In the genomic region with DNA sequence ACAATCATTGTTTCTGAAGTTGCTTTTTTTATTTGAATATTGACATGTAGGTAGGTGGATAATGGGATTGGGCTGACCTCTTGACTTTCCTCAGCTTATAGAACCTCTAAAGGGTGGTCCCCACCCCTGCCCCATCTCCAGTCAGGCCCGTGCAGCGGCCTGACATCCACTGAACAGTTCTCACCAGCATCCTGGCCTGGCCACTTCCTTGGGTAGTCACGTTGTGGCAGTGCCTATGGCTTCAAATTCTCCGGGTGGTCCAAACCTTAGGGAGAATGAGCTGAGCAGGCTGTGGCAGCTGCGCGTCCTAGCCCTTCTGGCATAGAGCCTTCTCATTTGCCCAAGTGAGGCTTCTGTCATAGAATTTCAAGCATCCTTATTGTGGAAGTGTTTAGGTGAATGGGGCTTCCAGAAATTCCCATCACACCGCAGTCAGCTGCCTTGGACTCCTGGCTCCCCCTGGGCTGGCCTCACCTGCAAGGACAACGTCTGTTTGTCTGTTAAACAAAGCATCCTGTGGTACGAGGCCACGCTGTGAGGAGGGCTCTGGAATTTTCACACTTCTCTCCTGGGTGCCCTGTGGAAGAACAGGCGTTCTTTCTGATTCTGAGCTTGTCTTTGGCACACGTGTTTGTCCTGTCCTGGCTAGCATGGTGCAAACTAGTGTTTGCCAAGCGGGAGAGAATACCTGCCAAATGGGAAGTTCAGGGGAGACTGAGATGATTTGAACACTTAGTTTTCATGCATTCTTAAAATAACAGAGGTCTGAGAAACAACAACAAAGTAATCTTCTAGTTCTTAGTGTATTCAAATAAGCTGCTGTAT, we compare ENCODE assay signal across 15 cellular contexts. TPM values are rescaled to one million over a fixed set of nuclear protein-coding genes. Genes with fewer than 3 reads are reported as not detected.
DNase-seq lines count a peak whose midpoint lies in the region; ATAC-seq and TF ChIP-seq lines count a peak whose summit lies in the region.
"Had no signal": no experiment of that assay in that cellular context is flagged by ENCODE, and none has a peak within 500 bp of the region (broad histone marks: within the 10 kb centered on the region; RNA-seq: fewer than 3 reads in every experiment).

No MANE protein-coding gene starts in this region.

- ATAC-seq in HG03354 (IDR thresholded peaks at IDR 0.05; ENCODE audit: poor library complexity, severe bottlenecking, unreplicated experiment) = no peak
- ATAC-seq: GM12878, GM23338 had no signal

- H2BK120ac ChIP-seq in neuronal stem cell (ENCODE audit: low read depth, low read length) = no peak overlapping the region

- no peak overlapping the region for H3K27ac ChIP-seq in neuronal stem cell (replicated peaks; ENCODE audit: low read length)
- no peak overlapping the region for H3K27ac ChIP-seq in spleen
- H3K27ac ChIP-seq: BLaER1 treated with 17β-estradiol and CSF1 and Interleukin-3, amounts not matched to agents 10 nM and 100 nM had no signal

- no peak overlapping the region for H3K4me3 ChIP-seq in neuronal stem cell (ENCODE audit: low read length in 2 of 2)
- no peak overlapping the region for H3K4me3 ChIP-seq in spleen
- H3K4me3 ChIP-seq: BLaER1 treated with 17β-estradiol and CSF1 and Interleukin-3, amounts not matched to agents 10 nM and 100 nM; GM12878; GM23338 had no signal

- no CpG with 5 or more reads among the region's 13 CpGs for WGBS in neuronal stem cell (ENCODE audit: extremely low coverage in 2 of 2, insufficient read length in 2 of 2, insufficient replicate concordance in 1 of 2), 2 donors
- WGBS in spleen, 5 donors = 81 to 91% (median 84%) methylated on average over 11 to 13 of the region's 13 CpGs

- no peak overlapping the region for H3K4ac ChIP-seq in neuronal stem cell (ENCODE audit: low read length)

- H3K27me3 ChIP-seq in neuronal stem cell (ENCODE audit: control insufficient read depth in 3 of 3, insufficient read depth in 3 of 3, low read depth in 1 of 3, low read length in 3 of 3) = peaks cover 0 to 22% (median 0%) of the 10 kb centered on the region in 3 experiments
- H3K27me3 ChIP-seq in spleen (replicated peaks in 1 of 7) = peaks cover 0 to 29% (median 0%) of the 10 kb centered on the region in 7 donors
- H3K27me3 ChIP-seq: BLaER1 treated with 17β-estradiol and CSF1 and Interleukin-3, amounts not matched to agents 10 nM and 100 nM had no signal

- H2BK15ac ChIP-seq in neuronal stem cell (ENCODE audit: low read length) = no peak overlapping the region

- no peak for TF ChIP-seq POLR2A in spleen (IDR thresholded peaks at IDR 0.05)

- no peak overlapping the region for H4K8ac ChIP-seq in neuronal stem cell (ENCODE audit: low read depth, low read length)

- H2BK12ac ChIP-seq in neuronal stem cell (ENCODE audit: low read length) = no peak overlapping the region

- H3K9ac ChIP-seq in neuronal stem cell (ENCODE audit: low read depth, low read length, poor library complexity) = no peak overlapping the region
- H3K9ac ChIP-seq: BLaER1 treated with 17β-estradiol and CSF1 and Interleukin-3, amounts not matched to agents 10 nM and 100 nM had no signal

- H2AK5ac ChIP-seq in neuronal stem cell (ENCODE audit: low read depth, low read length) = no peak overlapping the region

- intact Hi-C loops in spleen (cut with DNase I; ENCODE audit: low total_unique reads) = no loop called here

- H2BK5ac ChIP-seq in neuronal stem cell (ENCODE audit: low read length) = no peak overlapping the region

- in situ Hi-C loops in G401 (cut with HindIII; ENCODE audit: low sequenced_read_pairs) = no loop called here

- H3K4me1 ChIP-seq in neuronal stem cell (ENCODE audit: control insufficient read depth in 2 of 2, insufficient read depth in 1 of 2, low read depth in 1 of 2, low read length in 2 of 2) = peaks cover 4 to 9% of the 10 kb centered on the region in 2 donors
- no peaks in the 10 kb centered on the region for H3K4me1 ChIP-seq in spleen
- H3K4me1 ChIP-seq: BLaER1 treated with 17β-estradiol and CSF1 and Interleukin-3, amounts not matched to agents 10 nM and 100 nM had no signal

- H3K36me3 ChIP-seq in neuronal stem cell (replicated peaks in 1 of 2; ENCODE audit: control insufficient read depth in 2 of 2, insufficient read depth in 2 of 2, low read length in 2 of 2) (no peaks in the 10 kb centered on the region), spleen (no peaks in the 10 kb centered on the region)
- H3K36me3 ChIP-seq: BLaER1 treated with 17β-estradiol and CSF1 and Interleukin-3, amounts not matched to agents 10 nM and 100 nM had no signal

- no peak overlapping the region for H2AFZ ChIP-seq in neuronal stem cell (ENCODE audit: low read length)
- H2AFZ ChIP-seq: GM23338 had no signal

- no peak overlapping the region for H3K4me2 ChIP-seq in neuronal stem cell (ENCODE audit: insufficient read depth, low read length, poor library complexity, severe bottlenecking)
- H3K4me2 ChIP-seq: BLaER1 treated with 17β-estradiol and CSF1 and Interleukin-3, amounts not matched to agents 10 nM and 100 nM; GM23338 had no signal

- H3K9me3 ChIP-seq in neuronal stem cell (replicated peaks in 1 of 2; ENCODE audit: control insufficient read depth in 2 of 2, insufficient read depth in 1 of 2, low read depth in 1 of 2, low read length in 2 of 2) = peaks cover 0 to 5% of the 10 kb centered on the region in 2 donors
- no peaks in the 10 kb centered on the region for H3K9me3 ChIP-seq in spleen

- no peaks in the 10 kb centered on the region for H3K79me1 ChIP-seq in neuronal stem cell (ENCODE audit: low read depth, low read length)

- H3K23ac ChIP-seq in neuronal stem cell (ENCODE audit: low read depth, low read length, poor library complexity) = no peak overlapping the region

- DNase-seq in G401 (ENCODE audit: low spot score) = peak; percentile 59
- peak; percentile 53 for DNase-seq in cerebellum (ENCODE audit: low spot score)
- no peak for DNase-seq in neuronal stem cell (ENCODE audit: low spot score)
- DNase-seq in spleen = peak; percentile 46
- no peak for DNase-seq in NK-92 (lab: John Stamatoyannopoulos, UW; ENCODE audit: unreplicated experiment)
- DNase-seq in NCI-H1105 treated with DMSO at 0.1 percent for 48 hours (lab: John Stamatoyannopoulos, UW) = no peak
- DNase-seq: ACHN; CD4-positive, CD25-positive, alpha-beta regulatory T cell; DMS 273 treated with DMSO at 0.1 percent for 48 hours; H7 had no signal

- H4K91ac ChIP-seq in neuronal stem cell (ENCODE audit: low read depth, low read length, poor library complexity) = no peak overlapping the region

- no peak for TF ChIP-seq CTCF in spleen (IDR thresholded peaks at IDR 0.05 in 8 of 11, conservative IDR thresholded peaks at IDR 0.05 in 3 of 11)

- H3K18ac ChIP-seq in neuronal stem cell (ENCODE audit: low read length) = peak overlapping the region; percentile 6

- no peak overlapping the region for H3K14ac ChIP-seq in neuronal stem cell (ENCODE audit: low read length)

RNA-seq across cellular contexts. Expression of gene OTOS, which starts 31.8 kb away (rescaled TPM):
- total RNA-seq in G401 (2014; rRNA removed; shearing (Covaris generic)) = not detected in 2 replicates
- total RNA-seq in cerebellum = 1.4 TPM
- 0.08 TPM for polyA plus RNA-seq in neuronal stem cell (2013, experiment 1 of 2)
- polyA plus RNA-seq in neuronal stem cell (2013, experiment 2 of 2) = not detected
- total RNA-seq in spleen = not detected
- polyA plus RNA-seq in spleen = not detected
- total RNA-seq: A172; CD4-positive, CD25-positive, alpha-beta regulatory T cell; GM12878; GM23338; H7 had no signal
- polyA plus RNA-seq: CD4-positive, CD25-positive, alpha-beta regulatory T cell; GM12878 had no signal

RNA-seq across cellular contexts. Expression of gene COPS9, which starts 36.2 kb away (rescaled TPM):
- total RNA-seq in G401 (2014; rRNA removed; shearing (Covaris generic)) = 221 and 260 TPM in 2 replicates
- total RNA-seq in cerebellum (61.8 TPM), spleen (100 to 1,000 TPM in 2 of 7 donors, 10 to 100 TPM in 5; 74.7 to 154 (median 85.7) TPM)
- polyA plus RNA-seq in neuronal stem cell (2013, experiment 1 of 2) = 234 TPM
- 225 TPM for polyA plus RNA-seq in neuronal stem cell (2013, experiment 2 of 2)
- polyA plus RNA-seq in spleen = 100 to 1,000 TPM; 273 to 441 (median 321) TPM

Comparison
In these comparisons a context has a peak if more than half of its experiments do, and no peak if none do; other contexts are left out.
1. DNase-seq: peak in G401 (single experiment), cerebellum (single experiment) and spleen (single experiment); none in neuronal stem cell (single experiment), NK-92 (single experiment) and NCI-H1105 treated with DMSO at 0.1 percent for 48 hours (single experiment).